21 cellular contexts compared by ENCODE assay signal in genomic region chr19:38011426-38011825, GRCh38.
"Had no signal": no experiment of that assay in that cellular context is flagged by ENCODE, and none has a peak within 500 bp of the region (broad histone marks: within the 10 kb centered on the region; RNA-seq: fewer than 3 reads in every experiment).

No MANE protein-coding gene starts in this region.

- H3K27me3 ChIP-seq: body of pancreas, left lung, upper lobe of left lung had no signal

- H3K27me3 Mint-ChIP-seq: activated CD8-positive, alpha-beta memory T cell treated with anti-CD3 and anti-CD28 coated beads, Interleukin-2, amount 10 ng/mL, durations not matched to agents 7 days and 5 days; activated naive CD4-positive, alpha-beta T cell treated with anti-CD3 and anti-CD28 coated beads, Interleukin-2, amount 50 U/mL, for 24 hours; central memory CD8-positive, alpha-beta T cell; stimulated activated naive CD8-positive, alpha-beta T cell treated with anti-CD3 and anti-CD28 coated beads, Interleukin-15, Interleukin-2, amounts not matched to agents 100 ng/mL and 50 ng/mL, for 24 hours had no signal

- H3K36me3 ChIP-seq: left lung, prostate gland, upper lobe of left lung had no signal

- H3K27ac ChIP-seq: body of pancreas, coronary artery, left lung, prostate gland had no signal

- H3K9me3 ChIP-seq: body of pancreas, left lung, prostate gland, upper lobe of left lung had no signal

- H3K27ac Mint-ChIP-seq: activated CD8-positive, alpha-beta memory T cell treated with anti-CD3 and anti-CD28 coated beads, Interleukin-2, amount 10 ng/mL, durations not matched to agents 7 days and 5 days; activated naive CD4-positive, alpha-beta T cell treated with anti-CD3 and anti-CD28 coated beads, Interleukin-2, amount 50 U/mL, for 24 hours; nephron progenitor cell; stimulated activated naive CD8-positive, alpha-beta T cell treated with anti-CD3 and anti-CD28 coated beads, Interleukin-15, Interleukin-2, amounts not matched to agents 100 ng/mL and 50 ng/mL, for 24 hours had no signal

- H3K4me3 ChIP-seq: body of pancreas, coronary artery, left lung, prostate gland, skin epidermis, upper lobe of left lung had no signal

- H3K4me1 ChIP-seq: body of pancreas, prostate gland had no signal

- H3K9me3 Mint-ChIP-seq: activated naive CD4-positive, alpha-beta T cell treated with anti-CD3 and anti-CD28 coated beads, Interleukin-2, amount 50 U/mL, for 24 hours; central memory CD8-positive, alpha-beta T cell; nephron progenitor cell; stimulated activated naive CD8-positive, alpha-beta T cell treated with anti-CD3 and anti-CD28 coated beads, Interleukin-15, Interleukin-2, amounts not matched to agents 100 ng/mL and 50 ng/mL, for 24 hours had no signal

- DNase-seq: activated CD8-positive, alpha-beta memory T cell treated with anti-CD3 and anti-CD28 coated beads, Interleukin-2, amount 10 ng/mL, durations not matched to agents 7 days and 5 days; activated effector memory CD4-positive, alpha-beta T cell treated with anti-CD3 and anti-CD28 coated beads, Interleukin-2, amount 50 U/mL, for 16 hours; activated T-cell treated with anti-CD3 and anti-CD28 coated beads, Interleukin-2, amount 50 U/mL, for 1 hour; amniotic stem cell; body of pancreas; foreskin fibroblast; hypothalamus; kidney; left lung; nephron progenitor cell; right cardiac atrium; stimulated activated CD4-positive, alpha-beta T cell treated with anti-CD3 and anti-CD28 coated beads, Interleukin-15, amount 100 ng/mL, for 24 hours; stimulated activated CD4-positive, alpha-beta T cell treated with anti-CD3 and anti-CD28 coated beads, Interleukin-4, amount 100 ng/mL, for 1 hour; SW 1271; upper lobe of left lung had no signal

- H3K36me3 Mint-ChIP-seq: activated CD8-positive, alpha-beta memory T cell treated with anti-CD3 and anti-CD28 coated beads, Interleukin-2, amount 10 ng/mL, durations not matched to agents 7 days and 5 days had no signal

- H3K4me1 Mint-ChIP-seq: activated CD8-positive, alpha-beta memory T cell treated with anti-CD3 and anti-CD28 coated beads, Interleukin-2, amount 10 ng/mL, durations not matched to agents 7 days and 5 days; central memory CD8-positive, alpha-beta T cell had no signal

- H3K4me3 Mint-ChIP-seq: activated CD8-positive, alpha-beta memory T cell treated with anti-CD3 and anti-CD28 coated beads, Interleukin-2, amount 10 ng/mL, durations not matched to agents 7 days and 5 days; activated naive CD4-positive, alpha-beta T cell treated with anti-CD3 and anti-CD28 coated beads, Interleukin-2, amount 50 U/mL, for 24 hours; central memory CD8-positive, alpha-beta T cell; nephron progenitor cell; stimulated activated naive CD8-positive, alpha-beta T cell treated with anti-CD3 and anti-CD28 coated beads, Interleukin-15, Interleukin-2, amounts not matched to agents 100 ng/mL and 50 ng/mL, for 24 hours had no signal

- ATAC-seq: activated CD8-positive, alpha-beta memory T cell treated with anti-CD3 and anti-CD28 coated beads, Interleukin-2, amount 10 ng/mL, durations not matched to agents 7 days and 5 days; body of pancreas; left lung; right cardiac atrium had no signal
